8 cellular contexts compared by ENCODE assay signal in the genomic region with DNA sequence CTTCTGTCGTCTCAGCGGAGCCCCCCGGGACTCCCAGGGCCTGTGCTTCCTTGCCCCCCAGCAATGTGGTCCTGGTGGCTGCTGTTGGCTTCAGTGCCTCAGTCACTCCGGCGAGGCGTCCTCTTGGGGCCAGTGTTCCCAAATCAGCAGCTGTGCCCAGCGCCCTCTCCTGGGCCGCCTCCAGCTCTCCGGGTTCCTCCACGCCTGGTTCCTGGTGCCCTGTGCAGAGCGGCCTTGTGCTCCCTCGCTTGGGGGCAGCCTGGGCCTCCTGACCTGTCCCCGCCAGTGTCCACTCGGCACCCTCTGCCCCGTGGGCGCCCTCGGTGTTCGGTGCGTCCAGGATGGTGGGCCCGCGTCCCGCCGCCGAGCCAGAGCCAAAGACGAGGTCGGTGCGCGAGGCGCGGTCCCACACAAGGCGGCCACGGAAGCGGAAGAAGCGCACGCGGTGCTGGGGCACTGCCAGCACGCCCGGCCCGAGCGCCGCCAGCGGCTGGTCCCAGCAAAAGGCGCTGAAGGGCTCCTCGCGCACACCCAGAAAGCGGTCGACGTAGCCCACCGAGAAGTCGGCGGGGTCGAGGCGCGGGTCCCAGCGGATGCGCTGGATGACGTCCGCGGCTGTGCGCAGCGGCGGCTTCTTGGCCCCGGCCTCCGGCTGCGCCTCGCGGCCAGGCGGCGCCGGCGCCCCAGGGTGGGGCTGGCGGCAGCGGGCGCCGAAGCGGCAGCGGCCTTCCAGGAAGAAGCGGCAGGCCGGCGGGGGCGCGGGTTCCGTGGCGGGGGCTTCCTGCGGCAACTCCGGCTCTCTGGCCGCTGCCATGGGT. TPM values are rescaled to one million over a fixed set of nuclear protein-coding genes. Genes with fewer than 3 reads are reported as not detected.
A peak's percentile ranks its signal among the peaks of the same experiment; 100 is the strongest.
DNase-seq lines count a peak whose midpoint lies in the region; ATAC-seq and TF ChIP-seq lines count a peak whose summit lies in the region.

No MANE protein-coding gene starts in this region.

- peak overlapping the region; percentile 63 to 96 (median 78) for H3K27ac Mint-ChIP-seq in CD14-positive monocyte

- H3K4me1 Mint-ChIP-seq in CD14-positive monocyte = peaks cover 32% of the 10 kb centered on the region

- H3K27me3 ChIP-seq in HL-60 (ENCODE audit: insufficient read depth, poor library complexity, severe bottlenecking) = peaks cover 8% of the 10 kb centered on the region

- intact Hi-C loops in CD14-positive monocyte (cut with micrococcal nuclease) = loop anchor here in 1 of 2 donors (2.0 kb wide), 1 partner anchor 14 kb away; the partner anchor contains the start of gene LENG8

- ATAC-seq in GM19397 (IDR thresholded peaks at IDR 0.05; ENCODE audit: unreplicated experiment) = peak; percentile 17

- H3K36me3 Mint-ChIP-seq in CD14-positive monocyte = peaks cover 32 to 38% of the 10 kb centered on the region in 2 donors

- H3K9me3 Mint-ChIP-seq in CD14-positive monocyte = peaks cover 0 to 16% (median 9%) of the 10 kb centered on the region in 7 donors

- H3K27me3 Mint-ChIP-seq in CD14-positive monocyte (ENCODE audit: low read depth in 3 of 3) = peaks cover 11 to 27% (median 27%) of the 10 kb centered on the region in 3 donors

- peak overlapping the region; percentile 51 to 85 for H3K4me3 Mint-ChIP-seq in CD14-positive monocyte

- TF ChIP-seq CTCF in CD14-positive monocyte (IDR thresholded peaks at IDR 0.05) (peak; percentile 49), HL-60 (IDR thresholded peaks at IDR 0.05; ENCODE audit: insufficient read depth, low read length) (peak; percentile 42)

- H3K27ac ChIP-seq in HL-60 (replicated peaks) = peak overlapping the region; percentile 96

- DNase-seq in CD14-positive monocyte (ENCODE audit: low spot score) (peak; percentile 68), HL-60 (ENCODE audit: low read depth in 1 of 2, low spot score in 1 of 2) (peak in 1 of 2 experiments; percentile 83), T-helper 2 cell (peak; percentile 32 to 83 (median 60)), anterior cingulate cortex (lab: John Stamatoyannopoulos, UW) (peak in 41 of 58 donors; percentile 9 to 70 (median 43)), hypothalamus (lab: John Stamatoyannopoulos, UW) (peak in 39 of 51 donors; percentile 8 to 70 (median 45)), skeletal muscle cell (ENCODE audit: low read depth) (peak; percentile 41), NCI-H146 (lab: John Stamatoyannopoulos, UW) (no peak)

- H3K4me3 ChIP-seq in HL-60 (replicated peaks; ENCODE audit: insufficient read depth, low read length) = peak overlapping the region; percentile 56
- H3K4me3 ChIP-seq in skeletal muscle cell (ENCODE audit: low read depth, low read length) = peak overlapping the region; percentile 60

RNA-seq across cellular contexts. Expression of gene LENG9, which starts 0.7 kb away (rescaled TPM):
- polyA plus RNA-seq in CD14-positive monocyte = under 1 TPM in 1 of 2 donors, not detected in 1; 0.15 TPM

RNA-seq across cellular contexts. Expression of gene CDC42EP5, which starts 10.2 kb away (rescaled TPM):
- polyA plus RNA-seq in CD14-positive monocyte = not detected

RNA-seq across cellular contexts. Expression of gene LENG8, which starts 13.9 kb away (rescaled TPM):
- 1 to 10 TPM; 3.6 to 5.8 TPM for polyA plus RNA-seq in CD14-positive monocyte

RNA-seq across cellular contexts. Expression of gene LAIR2, which starts 39.7 kb away (rescaled TPM):
- polyA plus RNA-seq in CD14-positive monocyte = under 1 TPM in 1 of 2 donors, not detected in 1; 0.38 TPM

RNA-seq across cellular contexts. Expression of gene TTYH1, which starts 47.7 kb away (rescaled TPM):
- not detected for polyA plus RNA-seq in CD14-positive monocyte
